Comparison of ENCODE assay signal across 7 cellular contexts in the genomic region with DNA sequence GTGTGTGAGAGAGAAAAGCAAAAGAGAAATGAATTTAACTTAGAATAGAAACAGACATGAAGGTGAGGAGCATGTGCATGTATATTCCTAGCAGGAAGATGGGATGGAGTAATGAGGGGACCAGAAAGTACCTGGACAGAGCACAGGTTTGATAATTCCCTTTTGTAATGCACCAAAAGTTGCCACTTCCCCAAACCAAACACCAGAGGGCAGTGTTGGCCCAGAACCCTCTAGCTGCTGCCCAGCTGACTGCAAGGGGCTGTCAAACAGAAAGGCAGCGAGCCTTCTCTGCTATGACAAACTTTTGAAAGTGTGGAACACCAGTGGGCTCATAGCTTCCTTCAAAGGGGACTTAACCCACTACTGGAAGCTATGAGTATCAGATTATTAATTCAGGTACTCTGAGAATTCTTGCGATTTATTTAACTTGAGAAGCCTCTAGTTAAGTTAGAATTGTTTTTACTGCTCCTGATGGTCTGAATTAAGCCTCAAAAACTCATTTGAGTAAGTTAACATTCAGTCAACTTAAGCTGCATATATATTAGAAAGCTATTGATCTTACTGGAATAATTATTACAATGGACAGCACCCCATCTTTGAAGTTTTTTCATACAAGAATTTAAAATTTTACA.
A peak's percentile ranks its signal among the peaks of the same experiment; 100 is the strongest.
DNase-seq lines count a peak whose midpoint lies in the region; ATAC-seq and TF ChIP-seq lines count a peak whose summit lies in the region.

No MANE protein-coding gene starts in this region.

- H2AFZ ChIP-seq in smooth muscle cell (ENCODE audit: low read depth): peak overlapping the region; percentile 19

- H3K4me3 Mint-ChIP-seq in T-helper 17 cell: no peak overlapping the region

- no peaks in the 10 kb centered on the region for H3K36me3 ChIP-seq in H7 (replicated peaks; ENCODE audit: control insufficient read depth, insufficient read depth, low read length)
- H3K36me3 ChIP-seq in smooth muscle cell (ENCODE audit: low read depth): no peaks in the 10 kb centered on the region

- H4K20me1 ChIP-seq in smooth muscle cell (ENCODE audit: low read depth): no peaks in the 10 kb centered on the region

- H3K79me2 ChIP-seq in smooth muscle cell (ENCODE audit: low read depth): no peaks in the 10 kb centered on the region

- H3K27ac ChIP-seq in smooth muscle cell (ENCODE audit: low read depth): no peak overlapping the region

- DNase-seq in H7 (peak; percentile 50), LNCaP clone FGC (ENCODE audit: low read depth) (peak; percentile 30), T-helper 17 cell (peak; percentile 32 to 39 (median 34)), astrocyte of the cerebellum (ENCODE audit: low read depth) (peak; percentile 64), hypothalamus (lab: John Stamatoyannopoulos, UW) (peak in 45 of 51 donors; percentile 0 to 68 (median 27)), smooth muscle cell (lab: John Stamatoyannopoulos, UW; ENCODE audit: unreplicated experiment) (peak; percentile 1)

- no peaks in the 10 kb centered on the region for H3K4me1 ChIP-seq in smooth muscle cell (ENCODE audit: low read depth)

- peak; percentile 88 for TF ChIP-seq CTCF in GM12875 (IDR thresholded peaks at IDR 0.05; ENCODE audit: borderline replicate concordance, insufficient read depth, low read depth, low read length)
- TF ChIP-seq CTCF in LNCaP clone FGC (IDR thresholded peaks at IDR 0.05; ENCODE audit: control insufficient read depth, extremely low read depth, insufficient read depth): peak; percentile 89
- TF ChIP-seq CTCF in astrocyte of the cerebellum (IDR thresholded peaks at IDR 0.05; ENCODE audit: low read depth, low read length, missing control alignments): peak; percentile 90
- peak; percentile 91 for TF ChIP-seq CTCF in smooth muscle cell (IDR thresholded peaks at IDR 0.05; ENCODE audit: borderline replicate concordance, insufficient read depth, poor library complexity, severe bottlenecking)

- no peak overlapping the region for H3K9ac ChIP-seq in smooth muscle cell (ENCODE audit: low read depth)

- H3K4me2 ChIP-seq in smooth muscle cell: no peak overlapping the region

- peaks cover 3% of the 10 kb centered on the region for H3K36me3 Mint-ChIP-seq in T-helper 17 cell (ENCODE audit: low read depth)

- no peaks in the 10 kb centered on the region for H3K27me3 Mint-ChIP-seq in T-helper 17 cell

- H3K4me1 Mint-ChIP-seq in T-helper 17 cell: peaks cover 5% of the 10 kb centered on the region

- H3K9me3 ChIP-seq in T-helper 17 cell (ENCODE audit: control insufficient read depth, low read length, poor library complexity, severe bottlenecking) (no peaks in the 10 kb centered on the region), smooth muscle cell (replicated peaks; ENCODE audit: low read depth) (no peaks in the 10 kb centered on the region)

- no peak overlapping the region for H3K27ac Mint-ChIP-seq in T-helper 17 cell

- peak; percentile 68 for ATAC-seq in T-helper 17 cell

- no peaks in the 10 kb centered on the region for H3K27me3 ChIP-seq in H7 (ENCODE audit: control insufficient read depth, insufficient read depth, low read length)
- no peaks in the 10 kb centered on the region for H3K27me3 ChIP-seq in smooth muscle cell (ENCODE audit: low read depth)

- no peak overlapping the region for H3K4me3 ChIP-seq in GM12875 (ENCODE audit: low read depth, low read length)
- H3K4me3 ChIP-seq in H7 (ENCODE audit: insufficient read depth, low read depth, low read length): no peak overlapping the region
- no peak overlapping the region for H3K4me3 ChIP-seq in LNCaP clone FGC (ENCODE audit: low read depth, low read length)
- no peak overlapping the region for H3K4me3 ChIP-seq in astrocyte of the cerebellum (ENCODE audit: low read depth, low read length)
- no peak overlapping the region for H3K4me3 ChIP-seq in smooth muscle cell

- in situ Hi-C loops in astrocyte of the cerebellum (cut with HindIII; ENCODE audit: low sequenced_read_pairs): loop anchor here (25.0 kb wide), 1 partner anchor 328 kb away; no protein-coding TSS in a partner anchor

- 39% methylated on average over 2 of the region's 2 CpGs for WGBS in smooth muscle cell (ENCODE audit: low lambda C conversion rate)

- no peaks in the 10 kb centered on the region for H3F3A ChIP-seq in smooth muscle cell (ENCODE audit: low read depth)

Comparison
In these comparisons a context has a peak if more than half of its experiments do, and no peak if none do; other contexts are left out.
1. DNase-seq: peak in every context shown above with its lines; median percentile 64 in astrocyte of the cerebellum; 50 in H7; 34 in T-helper 17 cell; 30 in LNCaP clone FGC; 27 in hypothalamus; 1 in smooth muscle cell.